In genomic region chr6:125057392-125058246, GRCh38 we compare ENCODE assay signal across 20 cellular contexts.
DNase-seq lines count a peak whose midpoint lies in the region; ATAC-seq, FAIRE-seq and TF ChIP-seq lines count a peak whose summit lies in the region.
"Had no signal": no experiment of that assay in that cellular context is flagged by ENCODE, and none has a peak within 500 bp of the region (broad histone marks: within the 10 kb centered on the region; RNA-seq: fewer than 3 reads in every experiment).

No MANE protein-coding gene starts in this region.

- no peak overlapping the region for H2BK120ac ChIP-seq in IMR-90 (ENCODE audit: low read depth, low read length)

- H4K91ac ChIP-seq in IMR-90 (ENCODE audit: insufficient read depth, low read depth, low read length): no peak overlapping the region

- no peak overlapping the region for H3K56ac ChIP-seq in IMR-90 (ENCODE audit: extremely low read depth, insufficient read depth, low read length)

- H3K18ac ChIP-seq in IMR-90 (ENCODE audit: low read depth, low read length): no peak overlapping the region

- H3K4me2 ChIP-seq in A549: peak overlapping the region; percentile 40
- H3K4me2 ChIP-seq in IMR-90 (ENCODE audit: low read depth, low read length): no peak overlapping the region
- H3K4me2 ChIP-seq in parathyroid adenoma (ENCODE audit: low read length): peak overlapping the region; percentile 9
- H3K4me2 ChIP-seq: SK-N-SH had no signal

- H3K4me3 ChIP-seq in A549 (no peak overlapping the region), IMR-90 (ENCODE audit: insufficient read depth, low read depth, low read length) (no peak overlapping the region), parathyroid adenoma (ENCODE audit: low read depth, low read length) (no peak overlapping the region)
- H3K4me3 ChIP-seq: MG63 had no signal

- H3K27me3 ChIP-seq in IMR-90 (ENCODE audit: control insufficient read depth, insufficient read depth, low read length): no peaks in the 10 kb centered on the region
- H3K27me3 ChIP-seq in parathyroid adenoma (ENCODE audit: control insufficient read depth, insufficient read depth, low read length): no peaks in the 10 kb centered on the region
- H3K27me3 ChIP-seq: MG63 had no signal

- H3K23ac ChIP-seq in IMR-90 (ENCODE audit: low read depth, low read length): no peak overlapping the region; the same call in 1 of the 2 replicates

- peaks cover 19% of the 10 kb centered on the region for H3K4me1 ChIP-seq in A549
- 0 out of 2 replicates have a peak, but pooled peaks cover 4% of the 10 kb centered on the region for H3K4me1 ChIP-seq in IMR-90 (ENCODE audit: control insufficient read depth, insufficient read depth, low read length)
- H3K4me1 ChIP-seq in parathyroid adenoma: peaks cover 25% of the 10 kb centered on the region

- H2BK15ac ChIP-seq in IMR-90 (ENCODE audit: low read depth, low read length): no peak overlapping the region

- intact Hi-C loops in IMR-90 (cut with micrococcal nuclease): no loop called here

- no peak for FAIRE-seq in A549 (lab: Jason Lieb, UNC)
- peak; percentile 81 for FAIRE-seq in islet of Langerhans (lab: Jason Lieb, UNC)
- FAIRE-seq: A204.1 had no signal

- peaks cover 5% of the 10 kb centered on the region; the same call in 1 of the 2 replicates for H3K36me3 ChIP-seq in IMR-90 (ENCODE audit: control insufficient read depth, insufficient read depth, low read length)
- no peaks in the 10 kb centered on the region for H3K36me3 ChIP-seq in parathyroid adenoma (ENCODE audit: control insufficient read depth, insufficient read depth, low read length)
- H3K36me3 ChIP-seq: MG63 had no signal

- H3K9me3 ChIP-seq in A549 (no peaks in the 10 kb centered on the region), IMR-90 (ENCODE audit: control insufficient read depth, insufficient read depth, low read length) (no peaks in the 10 kb centered on the region), parathyroid adenoma (ENCODE audit: control insufficient read depth, low read length) (no peaks in the 10 kb centered on the region)
- H3K9me3 ChIP-seq: MG63, SK-N-SH had no signal

- TF ChIP-seq EP300 in A549 (IDR thresholded peaks at IDR 0.05): no peak

- peak overlapping the region; percentile 60 to 68; a peak in 5 of 6 replicates for H3K27ac ChIP-seq in A549
- H3K27ac ChIP-seq in IMR-90 (ENCODE audit: insufficient read depth, low read length): no peak overlapping the region
- H3K27ac ChIP-seq in parathyroid adenoma: peak overlapping the region; percentile 27
- H3K27ac ChIP-seq: C4-2B had no signal

- CTCF ChIA-PET in A549 (lab: Yijun Ruan, JAX): no interaction called here
- CTCF ChIA-PET in IMR-90 (lab: Yijun Ruan, JAX): interaction anchor here (0.6 kb wide), 1 partner anchor 741 kb away, joined by 3 read pairs; no protein-coding TSS in a partner anchor

- WGBS in A549 (ENCODE audit: missing lambda C conversion rate): 39% methylated on average over 5 of the region's 5 CpGs
- 100% methylated on average over 1 of the region's 5 CpGs; no CpG with 5 or more reads in 1 of the 2 experiments for WGBS in IMR-90 (ENCODE audit: extremely low coverage in 2 of 2, insufficient read length in 1 of 2), 2 experiments

- H2BK20ac ChIP-seq in IMR-90 (ENCODE audit: low read depth, low read length): no peak overlapping the region

- no peak overlapping the region for H4K5ac ChIP-seq in IMR-90 (ENCODE audit: low read depth, low read length)

- TF ChIP-seq CTCF in A549 (IDR thresholded peaks at IDR 0.05): no peak
- TF ChIP-seq CTCF in IMR-90 (conservative IDR thresholded peaks at IDR 0.05; ENCODE audit: low read depth, low read length): no peak
- TF ChIP-seq CTCF in parathyroid adenoma (IDR thresholded peaks at IDR 0.05): no peak

- dilution Hi-C loops in IMR-90 (cut with HindIII; ENCODE audit: low sequenced_read_pairs, unreplicated experiment): no loop called here

- H2BK5ac ChIP-seq in IMR-90 (ENCODE audit: low read depth, low read length, poor library complexity, severe bottlenecking): peak overlapping the region; percentile 53

- in situ Hi-C loops in IMR-90 (cut with MboI; ENCODE audit: low sequenced_read_pairs): no loop called here

- no peak overlapping the region for H2AK9ac ChIP-seq in IMR-90 (replicated peaks; ENCODE audit: low read depth, low read length, poor library complexity)

- H4K20me1 ChIP-seq in IMR-90 (ENCODE audit: insufficient read depth, low read length): peaks cover 4% of the 10 kb centered on the region; the same call in 1 of the 2 replicates

- peak overlapping the region in 1 of 2 experiments; percentile 29; a peak in 1 of 4 replicates for H4K8ac ChIP-seq in IMR-90 (ENCODE audit: low read depth in 2 of 2, low read length in 2 of 2)

- no peak for TF ChIP-seq RAD21 in A549 (conservative IDR thresholded peaks at IDR 0.05 in 1 of 2, IDR thresholded peaks at IDR 0.05 in 1 of 2)
- no peak for TF ChIP-seq RAD21 in IMR-90 (IDR thresholded peaks at IDR 0.05; ENCODE audit: low read length)

- peaks cover 5% of the 10 kb centered on the region for H3K9me1 ChIP-seq in IMR-90 (ENCODE audit: insufficient read depth, low read length)

- H2AFZ ChIP-seq in IMR-90 (replicated peaks; ENCODE audit: low read length, poor library complexity) (no peak overlapping the region), parathyroid adenoma (no peak overlapping the region)

- DNase-seq in A549 (ENCODE audit: low read depth in 1 of 2, low spot score in 1 of 2): peak in 1 of 2 experiments; percentile 40
- DNase-seq in IMR-90: no peak
- DNase-seq in stimulated activated CD4-positive, alpha-beta T cell treated with anti-CD3 and anti-CD28 coated beads, Interleukin-4, amount 100 ng/mL, for 1 hour: no peak
- DNase-seq: HCEC 1CT; MG63; NCI-H1092; NCI-H146; NCI-H2081; NCI-H2227 treated with DMSO at 0.1 percent for 48 hours; NCI-H526; NK-92 treated with Interleukin-12 subunit alpha and Interleukin-12 subunit beta, amount 100 ng/mL, for 24 hours; SHP77; SK-N-SH had no signal

- H3K9ac ChIP-seq in IMR-90 (ENCODE audit: low read depth, low read length): no peak overlapping the region
- no peak overlapping the region for H3K9ac ChIP-seq in parathyroid adenoma
- H3K9ac ChIP-seq: SK-N-SH had no signal

- TF ChIP-seq POLR2A in A549 (IDR thresholded peaks at IDR 0.05; ENCODE audit: low read length): no peak
- no peak for TF ChIP-seq POLR2A in IMR-90 (IDR thresholded peaks at IDR 0.05; ENCODE audit: low read depth, low read length)

- BruUV-seq in IMR-90 (replicated peaks; lab: Mats Ljungman, UMichigan): no TSS peak

- ATAC-seq in A549: peak in 1 of 2 experiments; percentile 36; a peak in 2 of 6 replicates
- no peak for ATAC-seq in IMR-90 (ENCODE audit: low read depth)
- ATAC-seq in HG02763 (IDR thresholded peaks at IDR 0.05; ENCODE audit: unreplicated experiment): no peak
- ATAC-seq in HG02981 (IDR thresholded peaks at IDR 0.05; ENCODE audit: unreplicated experiment): no peak
- no peak for ATAC-seq in GM21723 (IDR thresholded peaks at IDR 0.05; ENCODE audit: unreplicated experiment)

- H3K4ac ChIP-seq in IMR-90 (ENCODE audit: low read depth, low read length): no peak overlapping the region

- POLR2A ChIA-PET in A549 (lab: Yijun Ruan, JAX): interaction anchor here (0.6 kb wide), 1 partner anchor 145 kb away, joined by 4 read pairs; no protein-coding TSS in a partner anchor
- POLR2A ChIA-PET in IMR-90 (lab: Charles Lee; ENCODE audit: unreplicated experiment): no interaction called here

- H3K79me1 ChIP-seq in IMR-90 (ENCODE audit: low read depth in 1 of 2, low read length in 2 of 2): peaks cover 20 to 36% of the 10 kb centered on the region in 2 experiments

- H3K79me2 ChIP-seq in parathyroid adenoma: peaks cover 9% of the 10 kb centered on the region

- no peak overlapping the region for H3K14ac ChIP-seq in IMR-90 (replicated peaks; ENCODE audit: low read depth, low read length)

- H2AK5ac ChIP-seq in IMR-90 (ENCODE audit: low read depth, low read length): no peak overlapping the region

TF ChIP-seq in A549, 52 proteins besides CTCF, POLR2A, EP300 and RAD21:
- TF ChIP-seq E2F6 (IDR thresholded peaks at IDR 0.05; ENCODE audit: borderline replicate concordance, low read depth) (no peak), RFX5 (IDR thresholded peaks at IDR 0.05) (no peak), TFCP2L1 (CRISPR knock-in tag; IDR thresholded peaks at IDR 0.05) (no peak), NFE2L2 (conservative IDR thresholded peaks at IDR 0.05; ENCODE audit: low read length) (0 out of 2 replicates have a peak, but pooled peaks have one; percentile 11), CEBPB (IDR thresholded peaks at IDR 0.05) (peak in 1 of 2 experiments; percentile 49; a peak in 1 of 4 replicates)

TF ChIP-seq in IMR-90, 13 proteins besides CTCF, POLR2A, EP300 and RAD21:
- TF ChIP-seq NFE2L2 (IDR thresholded peaks at IDR 0.05; ENCODE audit: low read depth, low read length) (peak; percentile 48; the same call in 1 of the 2 replicates), SMC3 (IDR thresholded peaks at IDR 0.05; ENCODE audit: low read depth, low read length) (no peak)
